15 cellular contexts compared by ENCODE assay signal in genomic region chr2:81658227-81658626, GRCh38.
DNase-seq lines count a peak whose midpoint lies in the region; ATAC-seq lines count a peak whose summit lies in the region.
"Had no signal": no experiment of that assay in that cellular context is flagged by ENCODE, and none has a peak within 500 bp of the region (broad histone marks: within the 10 kb centered on the region; RNA-seq: fewer than 3 reads in every experiment).

No MANE protein-coding gene starts in this region.

- H3K36me3 Mint-ChIP-seq in activated T-helper 17 cell treated with anti-CD3 and anti-CD28 coated beads, Interleukin-2, amount 50 U/mL, for 72 hours (ENCODE audit: low read depth), result no peaks in the 10 kb centered on the region
- H3K36me3 Mint-ChIP-seq: CD14-positive monocyte had no signal

- no peaks in the 10 kb centered on the region for H3K27me3 Mint-ChIP-seq in activated T-helper 17 cell treated with anti-CD3 and anti-CD28 coated beads, Interleukin-2, amount 50 U/mL, for 72 hours

- no peak overlapping the region for H3K4me3 Mint-ChIP-seq in activated T-helper 17 cell treated with anti-CD3 and anti-CD28 coated beads, Interleukin-2, amount 50 U/mL, for 72 hours
- H3K4me3 Mint-ChIP-seq: CD14-positive monocyte, H9 had no signal

- peak overlapping the region; percentile 49 for H3K27ac Mint-ChIP-seq in activated T-helper 17 cell treated with anti-CD3 and anti-CD28 coated beads, Interleukin-2, amount 50 U/mL, for 72 hours
- H3K27ac Mint-ChIP-seq: CD14-positive monocyte, H9 had no signal

- H3K9me3 Mint-ChIP-seq in activated T-helper 17 cell treated with anti-CD3 and anti-CD28 coated beads, Interleukin-2, amount 50 U/mL, for 72 hours, result peaks cover 26% of the 10 kb centered on the region

- no peaks in the 10 kb centered on the region for H3K4me1 Mint-ChIP-seq in activated T-helper 17 cell treated with anti-CD3 and anti-CD28 coated beads, Interleukin-2, amount 50 U/mL, for 72 hours
- H3K4me1 Mint-ChIP-seq: CD14-positive monocyte had no signal

- peak; percentile 60 for ATAC-seq in activated T-helper 17 cell treated with anti-CD3 and anti-CD28 coated beads, Interleukin-2, amount 50 U/mL, for 72 hours (replicated peaks)
- ATAC-seq in GM18511 (IDR thresholded peaks at IDR 0.05; ENCODE audit: unreplicated experiment), result no peak

- DNase-seq in ELR (ENCODE audit: low read depth) (peak; percentile 79), HS-5 (ENCODE audit: low read depth) (peak; percentile 71), kidney tubule cell (ENCODE audit: low spot score) (peak; percentile 91), NCI-H2107 treated with DMSO at 0.1 percent for 48 hours (lab: John Stamatoyannopoulos, UW; ENCODE audit: unreplicated experiment) (no peak), GM19238 (ENCODE audit: insufficient read length, low spot score) (no peak)
- DNase-seq: cerebellar nuclear complex, H9, KG1, midbrain, NCI-H1436 treated with DMSO at 0.1 percent for 48 hours, NCI-H510A, Peyer's patch had no signal

Comparison
In these comparisons a context has a peak if more than half of its experiments do, and no peak if none do; other contexts are left out.
1. DNase-seq: peak in ELR (single experiment), HS-5 (single experiment) and kidney tubule cell (single experiment); none in NCI-H2107 treated with DMSO at 0.1 percent for 48 hours (single experiment) and GM19238 (single experiment).